ENCODE assay signal across 8 cellular contexts in genomic region chr3:140871022-140871421, GRCh38.
"Had no signal": no experiment of that assay in that cellular context is flagged by ENCODE, and none has a peak within 500 bp of the region (broad histone marks: within the 10 kb centered on the region; RNA-seq: fewer than 3 reads in every experiment).

No MANE protein-coding gene starts in this region.

- FAIRE-seq: G401.6, GM12878, GM12891, GM12892, GM18507, GM19239 had no signal

- H3K4me3 ChIP-seq: GM12878 had no signal

- ATAC-seq: GM12878 had no signal

- DNase-seq: GDM1, GF-D8 had no signal
